In genomic region chr19:30450101-30450500, GRCh38 we compare ENCODE assay signal across 9 cellular contexts.
DNase-seq lines count a peak whose midpoint lies in the region; ATAC-seq and TF ChIP-seq lines count a peak whose summit lies in the region.
"Had no signal": no experiment of that assay in that cellular context is flagged by ENCODE, and none has a peak within 500 bp of the region (broad histone marks: within the 10 kb centered on the region; RNA-seq: fewer than 3 reads in every experiment).

No MANE protein-coding gene starts in this region.

- H3K4me1 ChIP-seq in upper lobe of right lung = no peaks in the 10 kb centered on the region

- peak overlapping the region in 55 of 59 donors; percentile 6 to 86 (median 70) for H3K27ac ChIP-seq in dorsolateral prefrontal cortex
- H3K27ac ChIP-seq in upper lobe of right lung = no peak overlapping the region

- no peaks in the 10 kb centered on the region for H3K9me3 ChIP-seq in upper lobe of right lung

- TF ChIP-seq CTCF in dorsolateral prefrontal cortex (IDR thresholded peaks at IDR 0.05 in 54 of 56, conservative IDR thresholded peaks at IDR 0.05 in 2 of 56; ENCODE audit: low read depth in 1 of 56, partially characterized antibody in 56 of 56) (peak in 4 of 56 donors; percentile 9 to 27 (median 14)), upper lobe of right lung (IDR thresholded peaks at IDR 0.05) (no peak)

- DNase-seq in NCI-H1105 (lab: John Stamatoyannopoulos, UW) (peak; percentile 91), dorsolateral prefrontal cortex (peak in 8 of 10 donors; percentile 46 to 76 (median 63)), medulla oblongata (ENCODE audit: extremely low spot score) (peak; percentile 83), upper lobe of right lung (no peak), posterior vena cava (ENCODE audit: low spot score) (no peak)
- DNase-seq: activated CD8-positive, alpha-beta memory T cell treated with anti-CD3 and anti-CD28 coated beads, Interleukin-2, amount 50 U/mL, for 48 hours; NCI-H1092 had no signal

- ATAC-seq in upper lobe of right lung (peak; percentile 22), HG02610 (IDR thresholded peaks at IDR 0.05; ENCODE audit: unreplicated experiment) (no peak), GM18519 (IDR thresholded peaks at IDR 0.05; ENCODE audit: low FRiP score, unreplicated experiment) (no peak)

- peaks cover 0 to 28% (median 3%) of the 10 kb centered on the region in 45 donors for H3K27me3 ChIP-seq in dorsolateral prefrontal cortex
- H3K27me3 ChIP-seq in upper lobe of right lung = no peaks in the 10 kb centered on the region

- H3K4me3 ChIP-seq in dorsolateral prefrontal cortex (peak overlapping the region; percentile 20 to 69 (median 50)), upper lobe of right lung (peak overlapping the region; percentile 20)

- intact Hi-C loops in dorsolateral prefrontal cortex (cut with DNase I) = loop anchor here (2.0 to 10.0 kb wide), 3 partner anchors 197 to 221 kb away; no protein-coding TSS in a partner anchor
- intact Hi-C loops in upper lobe of right lung (cut with DNase I) = no loop called here
- intact Hi-C loops in posterior vena cava (cut with DNase I) = no loop called here

- no peaks in the 10 kb centered on the region for H3K36me3 ChIP-seq in upper lobe of right lung

Comparison
In these comparisons a context has a peak if more than half of its experiments do, and no peak if none do; other contexts are left out.
1. DNase-seq: peak in NCI-H1105 (single experiment), dorsolateral prefrontal cortex (8 of 10) and medulla oblongata (single experiment); none in upper lobe of right lung (single experiment) and posterior vena cava (single experiment).
2. intact Hi-C loops: an anchor here in dorsolateral prefrontal cortex (2.0 to 10.0 kb wide); none called in upper lobe of right lung and posterior vena cava.